7 cellular contexts compared by ENCODE assay signal in the genomic region with DNA sequence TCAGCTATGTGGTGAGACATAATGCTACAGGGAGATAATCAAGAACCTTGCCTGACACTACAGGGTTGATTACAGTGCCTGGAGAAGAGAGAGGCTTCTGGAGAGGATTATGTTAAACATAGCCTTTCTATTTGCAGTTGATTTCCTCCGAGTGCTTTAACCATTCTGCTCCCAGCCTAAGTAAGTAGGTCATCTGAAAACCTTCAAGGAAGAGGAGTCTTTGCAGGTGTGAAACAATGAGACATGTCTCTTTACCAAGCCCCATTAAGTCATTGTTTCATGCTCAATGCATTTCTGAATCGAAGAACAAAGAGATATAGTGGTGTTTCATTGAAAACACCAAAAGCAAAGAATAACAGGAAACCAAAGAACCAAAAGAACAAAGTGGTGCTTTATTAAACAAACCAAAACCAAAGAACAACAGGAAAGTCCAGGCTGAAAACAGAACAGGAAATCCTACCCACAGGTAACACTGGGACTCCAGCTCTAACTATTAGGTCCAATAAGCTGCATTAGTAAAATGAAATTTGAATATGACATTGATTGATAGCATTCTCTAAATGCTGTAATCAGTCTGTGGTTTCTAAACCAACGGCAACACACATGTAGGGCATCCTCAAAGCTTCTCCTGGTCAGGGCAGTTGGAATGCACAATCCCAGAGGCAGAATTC.
DNase-seq lines count a peak whose midpoint lies in the region; ATAC-seq and TF ChIP-seq lines count a peak whose summit lies in the region.

No MANE protein-coding gene starts in this region.

- H3K27ac Mint-ChIP-seq in T-helper 17 cell (peak overlapping the region; percentile 32), progenitor cell of endocrine pancreas (peak overlapping the region; percentile 29)

- ATAC-seq in GM19438 (IDR thresholded peaks at IDR 0.05; ENCODE audit: low read depth, unreplicated experiment) (peak; percentile 89), HG03175 (IDR thresholded peaks at IDR 0.05; ENCODE audit: unreplicated experiment) (peak; percentile 92), T-helper 17 cell (peak; percentile 33), HG03025 (IDR thresholded peaks at IDR 0.05; ENCODE audit: low FRiP score, unreplicated experiment) (no peak)

- no peaks in the 10 kb centered on the region for H3K9me3 ChIP-seq in T-helper 17 cell (ENCODE audit: control insufficient read depth, low read length, poor library complexity, severe bottlenecking)

- no peaks in the 10 kb centered on the region for H3K27me3 Mint-ChIP-seq in T-helper 17 cell
- peaks cover 33% of the 10 kb centered on the region for H3K27me3 Mint-ChIP-seq in progenitor cell of endocrine pancreas

- DNase-seq in T-helper 17 cell = no peak
- no peak for DNase-seq in progenitor cell of endocrine pancreas (ENCODE audit: low spot score, unreplicated experiment)
- no peak for DNase-seq in H4 (ENCODE audit: low spot score)
- no peak for DNase-seq in SW 1271 (lab: John Stamatoyannopoulos, UW)

- no peaks in the 10 kb centered on the region for H3K9me3 Mint-ChIP-seq in progenitor cell of endocrine pancreas (ENCODE audit: low read depth)

- peaks cover 2% of the 10 kb centered on the region for H3K36me3 Mint-ChIP-seq in T-helper 17 cell (ENCODE audit: low read depth)
- H3K36me3 Mint-ChIP-seq in progenitor cell of endocrine pancreas (ENCODE audit: insufficient read depth) = no peaks in the 10 kb centered on the region

- peaks cover 15% of the 10 kb centered on the region for H3K4me1 Mint-ChIP-seq in T-helper 17 cell
- peaks cover 34% of the 10 kb centered on the region for H3K4me1 Mint-ChIP-seq in progenitor cell of endocrine pancreas (ENCODE audit: low read depth)

- TF ChIP-seq CTCF in progenitor cell of endocrine pancreas (IDR thresholded peaks at IDR 0.05; ENCODE audit: unreplicated experiment) = no peak

- H3K4me3 Mint-ChIP-seq in T-helper 17 cell (peak overlapping the region; percentile 16), progenitor cell of endocrine pancreas (ENCODE audit: low read depth) (no peak overlapping the region)
